ENCODE assay signal across 22 cellular contexts in the genomic region with DNA sequence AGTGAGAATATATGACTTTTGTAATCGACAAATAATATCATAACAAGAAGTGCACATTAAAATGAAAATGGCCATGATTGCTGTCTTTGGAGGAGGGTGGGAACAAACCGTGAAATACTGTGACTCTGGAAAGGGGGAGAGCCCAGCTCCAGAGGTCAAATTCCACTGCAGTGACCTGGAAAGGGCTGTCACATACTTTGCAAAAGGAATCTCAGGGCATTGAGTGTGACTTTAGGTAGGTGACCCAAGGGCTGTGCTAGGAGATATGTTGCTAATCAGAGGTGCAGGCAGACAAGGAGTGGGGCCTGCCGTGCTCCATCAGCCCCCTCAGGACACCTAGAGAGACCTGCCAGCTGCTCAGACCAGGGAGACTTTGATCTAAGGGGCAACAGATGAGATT. TPM values are rescaled to one million over a fixed set of nuclear protein-coding genes. Genes with fewer than 3 reads are reported as not detected.
A peak's percentile ranks its signal among the peaks of the same experiment; 100 is the strongest.
DNase-seq lines count a peak whose midpoint lies in the region; ATAC-seq, FAIRE-seq and TF ChIP-seq lines count a peak whose summit lies in the region.
"Had no signal": no experiment of that assay in that cellular context is flagged by ENCODE, and none has a peak within 500 bp of the region (broad histone marks: within the 10 kb centered on the region; RNA-seq: fewer than 3 reads in every experiment).

No MANE protein-coding gene starts in this region.

- CTCF ChIA-PET in H1 (lab: Charles Lee; ENCODE audit: partially characterized antibody) = interaction anchor here (0.5 to 2.0 kb wide), 5 partner anchors 14 to 603 kb away, joined by 3 to 9 read pairs (median 3); partner anchors contain the start of gene SPO11
- CTCF ChIA-PET in activated CD4-positive, alpha-beta memory T cell treated with anti-CD3 and anti-CD28 coated beads, Interleukin-2, amount 10 ng/mL, durations not matched to agents 7 days and 5 days (lab: Charles Lee) = no interaction called here

- no peak for TF ChIP-seq EP300 in H1 (IDR thresholded peaks at IDR 0.05; ENCODE audit: borderline replicate concordance in 1 of 2, low read depth in 2 of 2, low read length in 2 of 2)

- DNase-seq in H1 (ENCODE audit: low read depth in 1 of 2, low spot score in 2 of 2) = no peak
- DNase-seq in nephron progenitor cell = peak; percentile 57
- no peak for DNase-seq in type B pancreatic cell (ENCODE audit: extremely low spot score, unreplicated experiment)
- DNase-seq in activated CD4-positive, alpha-beta memory T cell treated with anti-CD3 and anti-CD28 coated beads, Interleukin-2, amount 10 ng/mL, durations not matched to agents 7 days and 5 days = no peak
- no peak for DNase-seq in activated T-helper 1 cell treated with anti-CD3 and anti-CD28 coated beads, Interleukin-12 subunit alpha, Interleukin-12 subunit beta, Interleukin-2, Interleukin-4 antibody, amounts not matched to agents 30 ng/mL and 10 ng/mL and 1 ng/mL, durations not matched to agents 14 hours and 24 hours and 36 hours (ENCODE audit: low spot score)
- no peak for DNase-seq in natural killer cell treated with Interleukin-12 subunit alpha and Interleukin-12 subunit beta and Interleukin-15 and Interleukin-18, amount 100 ng/mL, for 72 hours (ENCODE audit: low spot score)
- DNase-seq: CD4-positive, alpha-beta T cell; COR-L47; DMS 273 treated with DMSO at 0.1 percent for 48 hours; DMS79 treated with DMSO at 0.1 percent for 48 hours; GM23248; Karpas-422; MV-4-11; NCI-H1105 treated with DMSO at 0.1 percent for 48 hours; NCI-H2029 treated with DMSO at 0.1 percent for 48 hours; NCI-H226; NCI-H510A treated with DMSO at 0.1 percent for 48 hours; NCI-H748 treated with DMSO at 0.1 percent for 48 hours; SHP77 had no signal

- H3K27me3 ChIP-seq in OCI-LY1 (ENCODE audit: insufficient read depth, low read length) (no peaks in the 10 kb centered on the region), H1 (replicated peaks in 1 of 4; ENCODE audit: control insufficient read depth in 3 of 4, extremely low read depth in 1 of 4, insufficient read depth in 3 of 4, low read length in 3 of 4) (no peaks in the 10 kb centered on the region)

- no peak overlapping the region for H3K14ac ChIP-seq in H1 (ENCODE audit: insufficient read length)

- peaks cover 50% of the 10 kb centered on the region for H3K4me1 Mint-ChIP-seq in nephron progenitor cell
- H3K4me1 Mint-ChIP-seq in type B pancreatic cell (ENCODE audit: unreplicated experiment) = peaks cover 37% of the 10 kb centered on the region
- no peaks in the 10 kb centered on the region for H3K4me1 Mint-ChIP-seq in activated CD4-positive, alpha-beta memory T cell treated with anti-CD3 and anti-CD28 coated beads, Interleukin-2, amount 10 ng/mL, durations not matched to agents 7 days and 5 days
- H3K4me1 Mint-ChIP-seq in activated T-helper 1 cell treated with anti-CD3 and anti-CD28 coated beads, Interleukin-12 subunit alpha, Interleukin-12 subunit beta, Interleukin-2, Interleukin-4 antibody, amounts not matched to agents 30 ng/mL and 10 ng/mL and 1 ng/mL, durations not matched to agents 14 hours and 24 hours and 36 hours (ENCODE audit: low read depth) = no peaks in the 10 kb centered on the region
- H3K4me1 Mint-ChIP-seq in natural killer cell treated with Interleukin-12 subunit alpha and Interleukin-12 subunit beta and Interleukin-15 and Interleukin-18, amount 100 ng/mL, for 72 hours (ENCODE audit: low read depth in 2 of 2) = no peaks in the 10 kb centered on the region

- H3K4me3 Mint-ChIP-seq in nephron progenitor cell (peak overlapping the region; percentile 2), type B pancreatic cell (no peak overlapping the region)
- no peak overlapping the region for H3K4me3 Mint-ChIP-seq in activated CD4-positive, alpha-beta memory T cell treated with anti-CD3 and anti-CD28 coated beads, Interleukin-2, amount 10 ng/mL, durations not matched to agents 7 days and 5 days
- H3K4me3 Mint-ChIP-seq in activated T-helper 1 cell treated with anti-CD3 and anti-CD28 coated beads, Interleukin-12 subunit alpha, Interleukin-12 subunit beta, Interleukin-2, Interleukin-4 antibody, amounts not matched to agents 30 ng/mL and 10 ng/mL and 1 ng/mL, durations not matched to agents 14 hours and 24 hours and 36 hours = no peak overlapping the region
- no peak overlapping the region for H3K4me3 Mint-ChIP-seq in natural killer cell treated with Interleukin-12 subunit alpha and Interleukin-12 subunit beta and Interleukin-15 and Interleukin-18, amount 100 ng/mL, for 72 hours
- H3K4me3 Mint-ChIP-seq: CD4-positive, alpha-beta T cell had no signal

- H3K4me2 ChIP-seq in OCI-LY1 (ENCODE audit: low read length) (no peak overlapping the region; the same call in 1 of the 2 replicates), H1 (ENCODE audit: insufficient read depth in 1 of 2, low read depth in 2 of 2, low read length in 2 of 2) (no peak overlapping the region)

- no peak overlapping the region for H4K91ac ChIP-seq in H1 (replicated peaks; ENCODE audit: insufficient read length, low read length)

- no peak overlapping the region for H4K8ac ChIP-seq in H1 (ENCODE audit: extremely low read depth, insufficient read depth, low read length)

- H3K56ac ChIP-seq in H1 (replicated peaks; ENCODE audit: insufficient read length, low read depth, low read length) = no peak overlapping the region

- H4K5ac ChIP-seq in H1 (ENCODE audit: insufficient read length, low read depth, low read length) = no peak overlapping the region

- no peak for TF ChIP-seq POLR2A in H1 (IDR thresholded peaks at IDR 0.05; ENCODE audit: control extremely low read depth in 1 of 2, low read depth in 2 of 2, low read length in 2 of 2)

- H3K9me3 Mint-ChIP-seq in nephron progenitor cell (no peaks in the 10 kb centered on the region), type B pancreatic cell (no peaks in the 10 kb centered on the region)
- H3K9me3 Mint-ChIP-seq in activated CD4-positive, alpha-beta memory T cell treated with anti-CD3 and anti-CD28 coated beads, Interleukin-2, amount 10 ng/mL, durations not matched to agents 7 days and 5 days = no peaks in the 10 kb centered on the region
- H3K9me3 Mint-ChIP-seq in activated T-helper 1 cell treated with anti-CD3 and anti-CD28 coated beads, Interleukin-12 subunit alpha, Interleukin-12 subunit beta, Interleukin-2, Interleukin-4 antibody, amounts not matched to agents 30 ng/mL and 10 ng/mL and 1 ng/mL, durations not matched to agents 14 hours and 24 hours and 36 hours = no peaks in the 10 kb centered on the region
- H3K9me3 Mint-ChIP-seq in natural killer cell treated with Interleukin-12 subunit alpha and Interleukin-12 subunit beta and Interleukin-15 and Interleukin-18, amount 100 ng/mL, for 72 hours = no peaks in the 10 kb centered on the region
- H3K9me3 Mint-ChIP-seq: CD4-positive, alpha-beta T cell had no signal

- H2AK5ac ChIP-seq in H1 (ENCODE audit: low read depth, low read length) = no peak overlapping the region

- H2BK20ac ChIP-seq in H1 (ENCODE audit: low read length) = no peak overlapping the region

- no peaks in the 10 kb centered on the region for H3K9me3 ChIP-seq in OCI-LY1 (ENCODE audit: low read length)
- no peaks in the 10 kb centered on the region for H3K9me3 ChIP-seq in H1 (ENCODE audit: insufficient read depth in 2 of 2, low read depth in 1 of 2, low read length in 1 of 2)

- H3K36me3 ChIP-seq in OCI-LY1 (ENCODE audit: insufficient read depth, low read length) = no peaks in the 10 kb centered on the region
- no peaks in the 10 kb centered on the region for H3K36me3 ChIP-seq in H1 (ENCODE audit: control insufficient read depth in 2 of 4, insufficient read depth in 4 of 4, low read length in 3 of 4)

- H2BK120ac ChIP-seq in H1 (replicated peaks; ENCODE audit: low read depth, low read length) = no peak overlapping the region

- no peaks in the 10 kb centered on the region for H3K79me2 ChIP-seq in OCI-LY1 (ENCODE audit: insufficient read depth, low read length)
- H3K79me2 ChIP-seq in H1 (ENCODE audit: control insufficient read depth in 1 of 2, insufficient read depth in 2 of 2, low read length in 2 of 2) = no peaks in the 10 kb centered on the region

- H3K4ac ChIP-seq in H1 (replicated peaks; ENCODE audit: insufficient read length, low read depth, low read length) = no peak overlapping the region

- H3F3A ChIP-seq in OCI-LY1 (ENCODE audit: insufficient read depth, low read length) = no peaks in the 10 kb centered on the region

- H3K4me1 ChIP-seq in OCI-LY1 (ENCODE audit: insufficient read depth, low read length, severe bottlenecking) = peaks cover 69% of the 10 kb centered on the region
- H3K4me1 ChIP-seq in H1 (replicated peaks in 1 of 4; ENCODE audit: control insufficient read depth in 3 of 4, insufficient read depth in 4 of 4, low read length in 3 of 4) = peaks cover 0 to 10% (median 0%) of the 10 kb centered on the region in 4 experiments; a peak in 2 of 7 replicates

- no peak for FAIRE-seq in H1 (lab: Jason Lieb, UNC)

- H3K27ac ChIP-seq in OCI-LY1 (ENCODE audit: low read depth, low read length, poor library complexity, severe bottlenecking) (peak overlapping the region; percentile 99), H1 (ENCODE audit: low read depth, low read length) (no peak overlapping the region)
- H3K27ac ChIP-seq: GM23248 had no signal

- no peak overlapping the region for H2BK5ac ChIP-seq in H1 (ENCODE audit: low read depth, low read length)

- H2BK12ac ChIP-seq in H1 (ENCODE audit: low read depth, low read length) = peak overlapping the region; percentile 50; the same call in 1 of the 2 replicates

- no peak overlapping the region for H2BK15ac ChIP-seq in H1 (ENCODE audit: low read length)

- H3K27ac Mint-ChIP-seq in nephron progenitor cell (peak overlapping the region; percentile 95), type B pancreatic cell (peak overlapping the region; percentile 44)
- no peak overlapping the region for H3K27ac Mint-ChIP-seq in activated CD4-positive, alpha-beta memory T cell treated with anti-CD3 and anti-CD28 coated beads, Interleukin-2, amount 10 ng/mL, durations not matched to agents 7 days and 5 days
- no peak overlapping the region for H3K27ac Mint-ChIP-seq in activated T-helper 1 cell treated with anti-CD3 and anti-CD28 coated beads, Interleukin-12 subunit alpha, Interleukin-12 subunit beta, Interleukin-2, Interleukin-4 antibody, amounts not matched to agents 30 ng/mL and 10 ng/mL and 1 ng/mL, durations not matched to agents 14 hours and 24 hours and 36 hours
- H3K27ac Mint-ChIP-seq in natural killer cell treated with Interleukin-12 subunit alpha and Interleukin-12 subunit beta and Interleukin-15 and Interleukin-18, amount 100 ng/mL, for 72 hours = no peak overlapping the region
- H3K27ac Mint-ChIP-seq: CD4-positive, alpha-beta T cell had no signal

- no peak overlapping the region for H3K23ac ChIP-seq in H1 (ENCODE audit: insufficient read length)

- H3K4me3 ChIP-seq in OCI-LY1 (ENCODE audit: low read depth, low read length, poor library complexity, severe bottlenecking) (no peak overlapping the region), H1 (ENCODE audit: extremely low read depth in 1 of 4, insufficient read depth in 2 of 4, low read depth in 3 of 4, low read length in 4 of 4) (no peak overlapping the region)
- H3K4me3 ChIP-seq: GM23248 had no signal

- intact Hi-C loops in activated T-helper 1 cell treated with anti-CD3 and anti-CD28 coated beads, Interleukin-12 subunit alpha, Interleukin-12 subunit beta, Interleukin-2, Interleukin-4 antibody, amounts not matched to agents 30 ng/mL and 10 ng/mL and 1 ng/mL, durations not matched to agents 14 hours and 24 hours and 36 hours (cut with micrococcal nuclease) = no loop called here

- TF ChIP-seq CTCF in OCI-LY1 (IDR thresholded peaks at IDR 0.05; ENCODE audit: low read length) (no peak), H1 (IDR thresholded peaks at IDR 0.05; ENCODE audit: control extremely low read depth in 1 of 3, insufficient read depth in 1 of 3, low read depth in 1 of 3, low read length in 3 of 3) (no peak), nephron progenitor cell (IDR thresholded peaks at IDR 0.05) (no peak), type B pancreatic cell (conservative IDR thresholded peaks at IDR 0.05) (no peak)

- H4K20me1 ChIP-seq in OCI-LY1 (ENCODE audit: insufficient read depth, low read length) = no peaks in the 10 kb centered on the region
- no peaks in the 10 kb centered on the region for H4K20me1 ChIP-seq in H1 (replicated peaks in 1 of 2; ENCODE audit: control insufficient read depth in 1 of 2, insufficient read depth in 2 of 2, low read length in 2 of 2)

- ATAC-seq in natural killer cell treated with Interleukin-12 subunit alpha and Interleukin-12 subunit beta and Interleukin-15 and Interleukin-18, amount 100 ng/mL, for 72 hours = no peak

- H3K18ac ChIP-seq in H1 (ENCODE audit: extremely low read depth, low read length) = no peak overlapping the region

- H3K23me2 ChIP-seq in H1 (ENCODE audit: low read depth, low read length) = no peaks in the 10 kb centered on the region

- POLR2A ChIA-PET in H1 (lab: Charles Lee; ENCODE audit: partially characterized antibody) = interaction anchor here (1.0 kb wide), 1 partner anchor 35 kb away, joined by 3 read pairs; no protein-coding TSS in a partner anchor
- POLR2A ChIA-PET in activated CD4-positive, alpha-beta memory T cell treated with anti-CD3 and anti-CD28 coated beads, Interleukin-2, amount 10 ng/mL, durations not matched to agents 7 days and 5 days (lab: Charles Lee) = no interaction called here

- peak overlapping the region; percentile 80 for H2AFZ ChIP-seq in OCI-LY1 (ENCODE audit: low read length)
- H2AFZ ChIP-seq in H1 (ENCODE audit: low read length) = no peak overlapping the region
- H2AFZ ChIP-seq: GM23248 had no signal

- H3K36me3 Mint-ChIP-seq in nephron progenitor cell (ENCODE audit: low read depth) (no peaks in the 10 kb centered on the region), type B pancreatic cell (no peaks in the 10 kb centered on the region)
- H3K36me3 Mint-ChIP-seq in activated CD4-positive, alpha-beta memory T cell treated with anti-CD3 and anti-CD28 coated beads, Interleukin-2, amount 10 ng/mL, durations not matched to agents 7 days and 5 days (ENCODE audit: low read depth) = no peaks in the 10 kb centered on the region
- H3K36me3 Mint-ChIP-seq in activated T-helper 1 cell treated with anti-CD3 and anti-CD28 coated beads, Interleukin-12 subunit alpha, Interleukin-12 subunit beta, Interleukin-2, Interleukin-4 antibody, amounts not matched to agents 30 ng/mL and 10 ng/mL and 1 ng/mL, durations not matched to agents 14 hours and 24 hours and 36 hours (ENCODE audit: low read depth) = no peaks in the 10 kb centered on the region
- no peaks in the 10 kb centered on the region for H3K36me3 Mint-ChIP-seq in natural killer cell treated with Interleukin-12 subunit alpha and Interleukin-12 subunit beta and Interleukin-15 and Interleukin-18, amount 100 ng/mL, for 72 hours

- 89% methylated on average over 3 of the region's 3 CpGs; no CpG with 5 or more reads in 1 of the 2 experiments for WGBS in H1 (ENCODE audit: extremely low coverage in 1 of 2, insufficient coverage in 1 of 2, insufficient read length in 1 of 2, insufficient replicate concordance in 2 of 2, low coverage in 1 of 2, low lambda C conversion rate in 2 of 2, missing lambda C conversion rate in 1 of 2), 2 experiments

- H3K27me3 Mint-ChIP-seq in nephron progenitor cell (ENCODE audit: low read depth, poor library complexity) (peaks cover 26% of the 10 kb centered on the region), type B pancreatic cell (no peaks in the 10 kb centered on the region)
- peaks cover 18% of the 10 kb centered on the region for H3K27me3 Mint-ChIP-seq in activated CD4-positive, alpha-beta memory T cell treated with anti-CD3 and anti-CD28 coated beads, Interleukin-2, amount 10 ng/mL, durations not matched to agents 7 days and 5 days
- H3K27me3 Mint-ChIP-seq in activated T-helper 1 cell treated with anti-CD3 and anti-CD28 coated beads, Interleukin-12 subunit alpha, Interleukin-12 subunit beta, Interleukin-2, Interleukin-4 antibody, amounts not matched to agents 30 ng/mL and 10 ng/mL and 1 ng/mL, durations not matched to agents 14 hours and 24 hours and 36 hours (ENCODE audit: insufficient read depth) = peaks cover 16% of the 10 kb centered on the region
- peaks cover 30 to 35% of the 10 kb centered on the region in 2 donors for H3K27me3 Mint-ChIP-seq in natural killer cell treated with Interleukin-12 subunit alpha and Interleukin-12 subunit beta and Interleukin-15 and Interleukin-18, amount 100 ng/mL, for 72 hours

- H3K9me2 ChIP-seq in OCI-LY1 (ENCODE audit: low read depth, low read length) = no peaks in the 10 kb centered on the region

- TF ChIP-seq RAD21 in H1 (IDR thresholded peaks at IDR 0.05 in 1 of 2, conservative IDR thresholded peaks at IDR 0.05 in 1 of 2; ENCODE audit: low read depth in 2 of 2, low read length in 2 of 2) = no peak

- peak overlapping the region; percentile 32; the same call in 1 of the 2 replicates for H3K9ac ChIP-seq in OCI-LY1 (ENCODE audit: low read length)
- no peak overlapping the region for H3K9ac ChIP-seq in H1 (replicated peaks in 1 of 4; ENCODE audit: extremely low read depth in 1 of 4, low read depth in 3 of 4, low read length in 3 of 4)
- H3K9ac ChIP-seq: GM23248 had no signal

- no peaks in the 10 kb centered on the region for H3K79me1 ChIP-seq in H1 (ENCODE audit: low read depth, low read length)

RNA-seq across cellular contexts. Expression of gene BMP7, which starts 28.1 kb away (rescaled TPM):
- total RNA-seq in H1 (2021; fragmentation: NEBNext Ultra II Directional; extraction: Animal tissue kit (Norgen Biotek cat#: 25700)) = 7.2 and 9.2 TPM in 2 replicates
- 14.7 and 29.5 TPM in 2 replicates for polyA plus RNA-seq in H1 (2011; rRNA removed)
- 19.0 TPM for polyA plus RNA-seq in H1 (2011; cell fraction: cytosol; rRNA removed)
- 26.5 TPM for polyA plus RNA-seq in H1 (2011; cell fraction: nucleus; rRNA removed)
- 4.3 to 11.0 TPM (median 8.6 TPM) in 4 replicates for polyA plus RNA-seq in H1 (2012, experiment 1 of 2)
- polyA plus RNA-seq in H1 (2012, experiment 2 of 2) = 4.3 TPM
- polyA plus RNA-seq in H1 (2013, experiment 1 of 2) = 8.0 TPM
- polyA plus RNA-seq in H1 (2013, experiment 2 of 2) = 9.6 TPM
- 6.7 and 12.4 TPM in 2 replicates for polyA minus RNA-seq in H1 (2011; rRNA and poly(A)+ RNA removed)
- polyA minus RNA-seq in H1 (2011; cell fraction: cytosol; rRNA and poly(A)+ RNA removed) = 14.2 TPM
- 13.2 TPM for polyA minus RNA-seq in H1 (2011; cell fraction: nucleus; rRNA and poly(A)+ RNA removed)
- total RNA-seq in type B pancreatic cell (ENCODE audit: low replicate concordance) = 115 and 287 TPM in 2 replicates
- total RNA-seq in activated CD4-positive, alpha-beta memory T cell treated with anti-CD3 and anti-CD28 coated beads, Interleukin-2, amount 10 ng/mL, durations not matched to agents 7 days and 5 days = not detected
- 0.12 and 0.21 TPM in 2 replicates for total RNA-seq in activated T-helper 1 cell treated with anti-CD3 and anti-CD28 coated beads, Interleukin-12 subunit alpha, Interleukin-12 subunit beta, Interleukin-2, Interleukin-4 antibody, amounts not matched to agents 30 ng/mL and 10 ng/mL and 1 ng/mL, durations not matched to agents 14 hours and 24 hours and 36 hours
- not detected for total RNA-seq in natural killer cell treated with Interleukin-12 subunit alpha and Interleukin-12 subunit beta and Interleukin-15 and Interleukin-18, amount 100 ng/mL, for 72 hours
- total RNA-seq: CD4-positive, alpha-beta T cell; GM23248 had no signal
- polyA plus RNA-seq: BJ, GM23248 had no signal

RNA-seq across cellular contexts. Expression of gene SPO11, which starts 35.0 kb away (rescaled TPM):
- total RNA-seq in H1 (2021; fragmentation: NEBNext Ultra II Directional; extraction: Animal tissue kit (Norgen Biotek cat#: 25700)) = not detected in 2 replicates
- polyA plus RNA-seq in H1 (2011; rRNA removed) = not detected in 2 replicates
- polyA plus RNA-seq in H1 (2011; cell fraction: cytosol; rRNA removed) = not detected
- not detected for polyA plus RNA-seq in H1 (2011; cell fraction: nucleus; rRNA removed)
- not detected in 4 replicates for polyA plus RNA-seq in H1 (2012, experiment 1 of 2)
- not detected for polyA plus RNA-seq in H1 (2012, experiment 2 of 2)
- polyA plus RNA-seq in H1 (2013, experiment 1 of 2) = not detected
- not detected for polyA plus RNA-seq in H1 (2013, experiment 2 of 2)
- not detected in 2 replicates for polyA minus RNA-seq in H1 (2011; rRNA and poly(A)+ RNA removed)
- polyA minus RNA-seq in H1 (2011; cell fraction: cytosol; rRNA and poly(A)+ RNA removed) = not detected
- not detected for polyA minus RNA-seq in H1 (2011; cell fraction: nucleus; rRNA and poly(A)+ RNA removed)
- total RNA-seq in type B pancreatic cell (ENCODE audit: low replicate concordance) = not detected in 2 replicates
- total RNA-seq in activated CD4-positive, alpha-beta memory T cell treated with anti-CD3 and anti-CD28 coated beads, Interleukin-2, amount 10 ng/mL, durations not matched to agents 7 days and 5 days = not detected
- total RNA-seq in activated T-helper 1 cell treated with anti-CD3 and anti-CD28 coated beads, Interleukin-12 subunit alpha, Interleukin-12 subunit beta, Interleukin-2, Interleukin-4 antibody, amounts not matched to agents 30 ng/mL and 10 ng/mL and 1 ng/mL, durations not matched to agents 14 hours and 24 hours and 36 hours = not detected in 2 replicates
- not detected for total RNA-seq in natural killer cell treated with Interleukin-12 subunit alpha and Interleukin-12 subunit beta and Interleukin-15 and Interleukin-18, amount 100 ng/mL, for 72 hours
- total RNA-seq: CD4-positive, alpha-beta T cell; GM23248; M059J had no signal
- polyA plus RNA-seq: BJ, GM23248 had no signal

RNA-seq across cellular contexts. Expression of gene RAE1, which starts 56.5 kb away (rescaled TPM):
- total RNA-seq in H1 (2021; fragmentation: NEBNext Ultra II Directional; extraction: Animal tissue kit (Norgen Biotek cat#: 25700)) = 33.0 and 35.9 TPM in 2 replicates
- polyA plus RNA-seq in H1 (2011; rRNA removed) = 44.9 and 58.8 TPM in 2 replicates
- polyA plus RNA-seq in H1 (2011; cell fraction: cytosol; rRNA removed) = 50.7 TPM
- 39.7 TPM for polyA plus RNA-seq in H1 (2011; cell fraction: nucleus; rRNA removed)
- 38.3 to 45.8 TPM (median 41.2 TPM) in 4 replicates for polyA plus RNA-seq in H1 (2012, experiment 1 of 2)
- polyA plus RNA-seq in H1 (2012, experiment 2 of 2) = 20.3 TPM
- polyA plus RNA-seq in H1 (2013, experiment 1 of 2) = 20.4 TPM
- 17.4 TPM for polyA plus RNA-seq in H1 (2013, experiment 2 of 2)
- 69.3 and 70.1 TPM in 2 replicates for polyA minus RNA-seq in H1 (2011; rRNA and poly(A)+ RNA removed)
- polyA minus RNA-seq in H1 (2011; cell fraction: cytosol; rRNA and poly(A)+ RNA removed) = 23.9 TPM
- 69.1 TPM for polyA minus RNA-seq in H1 (2011; cell fraction: nucleus; rRNA and poly(A)+ RNA removed)
- 38.2 and 46.5 TPM in 2 replicates for total RNA-seq in type B pancreatic cell (ENCODE audit: low replicate concordance)
- 10 to 100 TPM; 33.8 to 35.3 TPM for total RNA-seq in activated CD4-positive, alpha-beta memory T cell treated with anti-CD3 and anti-CD28 coated beads, Interleukin-2, amount 10 ng/mL, durations not matched to agents 7 days and 5 days
- total RNA-seq in activated T-helper 1 cell treated with anti-CD3 and anti-CD28 coated beads, Interleukin-12 subunit alpha, Interleukin-12 subunit beta, Interleukin-2, Interleukin-4 antibody, amounts not matched to agents 30 ng/mL and 10 ng/mL and 1 ng/mL, durations not matched to agents 14 hours and 24 hours and 36 hours = 54.4 and 59.2 TPM in 2 replicates
- 10 to 100 TPM; 43.6 to 86.0 TPM for total RNA-seq in natural killer cell treated with Interleukin-12 subunit alpha and Interleukin-12 subunit beta and Interleukin-15 and Interleukin-18, amount 100 ng/mL, for 72 hours

Comparison
In these comparisons a context has a peak if more than half of its experiments do, and no peak if none do; other contexts are left out.
1. H3K27ac Mint-ChIP-seq: peak in nephron progenitor cell (single experiment) and type B pancreatic cell (single experiment); none in activated CD4-positive, alpha-beta memory T cell treated with anti-CD3 and anti-CD28 coated beads, Interleukin-2, amount 10 ng/mL, durations not matched to agents 7 days and 5 days (single experiment), activated T-helper 1 cell treated with anti-CD3 and anti-CD28 coated beads, Interleukin-12 subunit alpha, Interleukin-12 subunit beta, Interleukin-2, Interleukin-4 antibody, amounts not matched to agents 30 ng/mL and 10 ng/mL and 1 ng/mL, durations not matched to agents 14 hours and 24 hours and 36 hours (single experiment) and natural killer cell treated with Interleukin-12 subunit alpha and Interleukin-12 subunit beta and Interleukin-15 and Interleukin-18, amount 100 ng/mL, for 72 hours (0 of 2).
2. RNA of gene BMP7, which starts 28.1 kb away (total RNA-seq): 115 to 287 TPM in type B pancreatic cell; 7.2 to 9.2 TPM in H1, 0.12 to 0.21 TPM in activated T-helper 1 cell treated with anti-CD3 and anti-CD28 coated beads, Interleukin-12 subunit alpha, Interleukin-12 subunit beta, Interleukin-2, Interleukin-4 antibody, amounts not matched to agents 30 ng/mL and 10 ng/mL and 1 ng/mL, durations not matched to agents 14 hours and 24 hours and 36 hours, not detected in activated CD4-positive, alpha-beta memory T cell treated with anti-CD3 and anti-CD28 coated beads, Interleukin-2, amount 10 ng/mL, durations not matched to agents 7 days and 5 days and not detected in natural killer cell treated with Interleukin-12 subunit alpha and Interleukin-12 subunit beta and Interleukin-15 and Interleukin-18, amount 100 ng/mL, for 72 hours; every median in the first group is over 10 times any median in the second.